10 cellular contexts compared by ENCODE assay signal in the genomic region with DNA sequence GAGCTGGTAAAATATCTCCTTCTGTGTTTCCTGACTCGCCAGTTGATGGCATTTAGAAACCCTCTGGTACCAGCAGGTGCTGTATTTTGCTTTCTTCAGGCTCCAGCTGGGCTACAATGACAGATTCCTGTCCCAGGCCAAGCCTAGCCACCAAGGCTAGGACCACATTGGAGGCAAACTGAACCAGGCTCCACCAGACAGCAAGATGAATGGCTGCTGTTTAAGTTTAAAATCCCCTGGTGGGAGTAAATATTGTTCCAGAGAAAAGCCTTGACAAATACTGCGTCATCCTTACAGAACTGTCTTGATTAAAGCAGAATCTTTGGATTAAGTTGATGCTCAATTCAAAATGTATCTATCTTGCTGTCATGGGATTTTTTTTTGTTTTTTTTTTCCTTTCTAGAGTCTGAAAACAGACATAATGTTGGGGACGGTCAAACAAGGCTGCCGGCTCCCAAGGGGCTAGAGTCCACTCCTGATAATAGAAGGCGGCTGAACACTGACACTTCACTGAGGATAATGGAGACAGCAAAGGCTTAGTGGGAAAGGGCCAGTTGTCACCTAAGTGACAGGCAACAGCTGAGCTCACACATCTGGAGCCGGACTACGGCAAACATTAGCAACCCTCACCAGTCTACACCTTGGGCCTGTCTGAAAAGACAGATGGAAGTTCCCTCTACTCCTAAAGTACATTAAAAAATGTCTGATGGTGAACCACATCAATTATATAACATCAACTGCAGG. TPM values are rescaled to one million over a fixed set of nuclear protein-coding genes. Genes with fewer than 3 reads are reported as not detected.
DNase-seq lines count a peak whose midpoint lies in the region; ATAC-seq, FAIRE-seq and TF ChIP-seq lines count a peak whose summit lies in the region.
"Had no signal": no experiment of that assay in that cellular context is flagged by ENCODE, and none has a peak within 500 bp of the region (broad histone marks: within the 10 kb centered on the region; RNA-seq: fewer than 3 reads in every experiment).

No MANE protein-coding gene starts in this region.

- dilution Hi-C loops in IMR-90 (cut with HindIII; ENCODE audit: low sequenced_read_pairs, unreplicated experiment), result no loop called here

- H3K4me1 ChIP-seq in A549 (peaks cover 18% of the 10 kb centered on the region; the same call in 1 of the 3 replicates), IMR-90 (ENCODE audit: control insufficient read depth, insufficient read depth, low read length) (peaks cover 19% of the 10 kb centered on the region), muscle layer of duodenum (ENCODE audit: control insufficient read depth in 1 of 2, insufficient read depth in 2 of 2, low read length in 2 of 2) (peaks cover 4 to 41% of the 10 kb centered on the region in 2 donors)

- H2BK15ac ChIP-seq in IMR-90 (ENCODE audit: low read depth, low read length), result peak overlapping the region; percentile 23; the same call in 1 of the 3 replicates

- no peaks in the 10 kb centered on the region for H3K36me3 ChIP-seq in IMR-90 (ENCODE audit: control insufficient read depth, insufficient read depth, low read length)
- H3K36me3 ChIP-seq in muscle layer of duodenum (ENCODE audit: control insufficient read depth in 1 of 2, insufficient read depth in 2 of 2, low read length in 2 of 2), result no peaks in the 10 kb centered on the region

- TSS peak; percentile 16 for BruUV-seq in IMR-90 (replicated peaks; lab: Mats Ljungman, UMichigan)

- TF ChIP-seq POLR2A in A549 (IDR thresholded peaks at IDR 0.05; ENCODE audit: low read length) (no peak), IMR-90 (IDR thresholded peaks at IDR 0.05; ENCODE audit: low read depth, low read length) (no peak)

- TF ChIP-seq RAD21 in A549 (conservative IDR thresholded peaks at IDR 0.05 in 1 of 2, IDR thresholded peaks at IDR 0.05 in 1 of 2) (no peak), IMR-90 (IDR thresholded peaks at IDR 0.05; ENCODE audit: low read length) (no peak)

- TF ChIP-seq EP300 in A549 (IDR thresholded peaks at IDR 0.05), result no peak

- FAIRE-seq in A549 (lab: Jason Lieb, UNC), result no peak

- H2AFZ ChIP-seq in IMR-90 (replicated peaks; ENCODE audit: low read length, poor library complexity), result peak overlapping the region; percentile 41

- peaks cover 65% of the 10 kb centered on the region for H3K4me1 Mint-ChIP-seq in chondrocyte (ENCODE audit: low read depth)

- TF ChIP-seq CTCF in A549 (IDR thresholded peaks at IDR 0.05), result no peak
- no peak for TF ChIP-seq CTCF in IMR-90 (conservative IDR thresholded peaks at IDR 0.05; ENCODE audit: low read depth, low read length)
- TF ChIP-seq CTCF in chondrocyte (IDR thresholded peaks at IDR 0.05), result peak; percentile 29

- H2BK20ac ChIP-seq in IMR-90 (ENCODE audit: low read depth, low read length), result no peak overlapping the region

- H2BK120ac ChIP-seq in IMR-90 (ENCODE audit: low read depth, low read length), result no peak overlapping the region

- no peak overlapping the region for H3K56ac ChIP-seq in IMR-90 (ENCODE audit: extremely low read depth, insufficient read depth, low read length)

- H3K9ac ChIP-seq in IMR-90 (ENCODE audit: low read depth, low read length), result peak overlapping the region; percentile 15; the same call in 1 of the 2 replicates

- peaks cover 5% of the 10 kb centered on the region for H3K27me3 ChIP-seq in IMR-90 (ENCODE audit: control insufficient read depth, insufficient read depth, low read length)
- H3K27me3 ChIP-seq in muscle layer of duodenum (ENCODE audit: low read depth, low read length), result peaks cover 21% of the 10 kb centered on the region

- POLR2A ChIA-PET in A549 (lab: Yijun Ruan, JAX) (no interaction called here), IMR-90 (lab: Charles Lee; ENCODE audit: unreplicated experiment) (no interaction called here)

- no peaks in the 10 kb centered on the region for H3K9me1 ChIP-seq in IMR-90 (ENCODE audit: insufficient read depth, low read length)

- WGBS in A549 (ENCODE audit: missing lambda C conversion rate), result 72% methylated on average over 7 of the region's 7 CpGs
- 60% methylated on average over 1 of the region's 7 CpGs; no CpG with 5 or more reads in 1 of the 2 experiments for WGBS in IMR-90 (ENCODE audit: extremely low coverage in 2 of 2, insufficient read length in 1 of 2), 2 experiments

- H2AK9ac ChIP-seq in IMR-90 (replicated peaks; ENCODE audit: low read depth, low read length, poor library complexity), result peak overlapping the region; percentile 72

- peak overlapping the region; percentile 35; the same call in 1 of the 2 replicates for H3K4ac ChIP-seq in IMR-90 (ENCODE audit: low read depth, low read length)

- CTCF ChIA-PET in A549 (lab: Yijun Ruan, JAX) (interaction anchor here (0.8 to 1.9 kb wide), 3 partner anchors 10 to 346 kb away, joined by 3 to 6 read pairs (median 6); no protein-coding TSS in a partner anchor), IMR-90 (lab: Yijun Ruan, JAX) (no interaction called here)

- H3K23ac ChIP-seq in IMR-90 (ENCODE audit: low read depth, low read length), result peak overlapping the region; percentile 22; the same call in 1 of the 2 replicates

- H3K9me3 Mint-ChIP-seq in chondrocyte (ENCODE audit: low read depth), result no peaks in the 10 kb centered on the region

- H3K4me2 ChIP-seq in A549 (peak overlapping the region; percentile 99; the same call in 2 of the 3 replicates), IMR-90 (ENCODE audit: low read depth, low read length) (peak overlapping the region; percentile 92)

- in situ Hi-C loops in IMR-90 (cut with MboI; ENCODE audit: low sequenced_read_pairs), result loop anchor here (10.0 kb wide), 2 partner anchors 697 to 747 kb away; no protein-coding TSS in a partner anchor

- intact Hi-C loops in IMR-90 (cut with micrococcal nuclease), result loop anchor here (1.0 to 10.0 kb wide), 5 partner anchors 105 to 750 kb away; no protein-coding TSS in a partner anchor

- H3K79me1 ChIP-seq in IMR-90 (ENCODE audit: low read depth in 1 of 2, low read length in 2 of 2), result peaks cover 15 to 31% of the 10 kb centered on the region in 2 experiments; a peak in 3 of 4 replicates

- H3K18ac ChIP-seq in IMR-90 (ENCODE audit: low read depth, low read length), result peak overlapping the region; percentile 13

- H4K8ac ChIP-seq in IMR-90 (ENCODE audit: low read depth in 2 of 2, low read length in 2 of 2), result no peak overlapping the region

- H4K20me1 ChIP-seq in IMR-90 (ENCODE audit: insufficient read depth, low read length), result peaks cover 9% of the 10 kb centered on the region; the same call in 1 of the 2 replicates

- H3K36me3 Mint-ChIP-seq in chondrocyte (ENCODE audit: low read depth), result peaks cover 1% of the 10 kb centered on the region
- H3K36me3 Mint-ChIP-seq: activated CD8-positive, alpha-beta memory T cell treated with anti-CD3 and anti-CD28 coated beads, Interleukin-2, amount 10 ng/mL, durations not matched to agents 7 days and 5 days had no signal

- H3K4me3 Mint-ChIP-seq in chondrocyte (ENCODE audit: unreplicated experiment), result peak overlapping the region; percentile 91

- H3K27ac Mint-ChIP-seq in chondrocyte (ENCODE audit: unreplicated experiment), result peak overlapping the region; percentile 90
- H3K27ac Mint-ChIP-seq: activated CD8-positive, alpha-beta memory T cell treated with anti-CD3 and anti-CD28 coated beads, Interleukin-2, amount 10 ng/mL, durations not matched to agents 7 days and 5 days had no signal

- H3K14ac ChIP-seq in IMR-90 (replicated peaks; ENCODE audit: low read depth, low read length), result peak overlapping the region; percentile 34; the same call in 1 of the 2 replicates

- DNase-seq in A549 (ENCODE audit: low read depth in 1 of 2, low spot score in 1 of 2), result no peak
- peak; percentile 16 for DNase-seq in IMR-90
- no peak for DNase-seq in chondrocyte (ENCODE audit: low spot score)
- no peak for DNase-seq in iPS-NIHi11 (ENCODE audit: low spot score)
- no peak for DNase-seq in kidney glomerular epithelial cell (lab: John Stamatoyannopoulos, UW)
- DNase-seq: activated CD8-positive, alpha-beta memory T cell treated with anti-CD3 and anti-CD28 coated beads, Interleukin-2, amount 10 ng/mL, durations not matched to agents 7 days and 5 days; DMS79 had no signal

- H3K9me3 ChIP-seq in A549 (no peaks in the 10 kb centered on the region), IMR-90 (ENCODE audit: control insufficient read depth, insufficient read depth, low read length) (no peaks in the 10 kb centered on the region), muscle layer of duodenum (ENCODE audit: control insufficient read depth in 1 of 2, low read length in 2 of 2) (no peaks in the 10 kb centered on the region)

- no peak for ATAC-seq in A549
- no peak for ATAC-seq in IMR-90 (ENCODE audit: low read depth)
- no peak for ATAC-seq in GM19455 (IDR thresholded peaks at IDR 0.05; ENCODE audit: unreplicated experiment)
- ATAC-seq in HG03095 (IDR thresholded peaks at IDR 0.05; ENCODE audit: unreplicated experiment), result no peak
- ATAC-seq: activated CD8-positive, alpha-beta memory T cell treated with anti-CD3 and anti-CD28 coated beads, Interleukin-2, amount 10 ng/mL, durations not matched to agents 7 days and 5 days had no signal

- no peaks in the 10 kb centered on the region for H3K27me3 Mint-ChIP-seq in chondrocyte (ENCODE audit: low read depth)

- no peak overlapping the region for H4K5ac ChIP-seq in IMR-90 (ENCODE audit: low read depth, low read length)

- H2AK5ac ChIP-seq in IMR-90 (ENCODE audit: low read depth, low read length), result peak overlapping the region; percentile 42

- H4K91ac ChIP-seq in IMR-90 (ENCODE audit: insufficient read depth, low read depth, low read length), result no peak overlapping the region

- H2BK5ac ChIP-seq in IMR-90 (ENCODE audit: low read depth, low read length, poor library complexity, severe bottlenecking), result no peak overlapping the region

- H3K27ac ChIP-seq in A549 (no peak overlapping the region), IMR-90 (ENCODE audit: insufficient read depth, low read length) (no peak overlapping the region), muscle layer of duodenum (ENCODE audit: low read length) (no peak overlapping the region)

- H3K4me3 ChIP-seq in A549 (no peak overlapping the region), IMR-90 (ENCODE audit: insufficient read depth, low read depth, low read length) (peak overlapping the region; percentile 89), muscle layer of duodenum (ENCODE audit: low read depth in 1 of 2, low read length in 2 of 2) (peak overlapping the region; percentile 70 to 91)

TF ChIP-seq in A549, 52 proteins besides CTCF, POLR2A, EP300 and RAD21 (continues in another document):
- no peak for TF ChIP-seq BHLHE40 (IDR thresholded peaks at IDR 0.05; ENCODE audit: low read depth, low read length)

RNA-seq across cellular contexts. Expression of gene PRICKLE1, which starts 1.8 kb away (rescaled TPM):
- polyA plus RNA-seq in A549 (2011; rRNA removed) (1.4 and 1.8 TPM in 2 replicates), A549 (2017; fragmentation: RNase III; extraction: RNeasy Plus Mini Kit Qiagen cat#74134 plus additional on column Dnase treatment) (1.1 to 1.5 TPM (median 1.4 TPM) in 3 replicates), IMR-90 (2012; rRNA removed) (20.4 and 21.7 TPM in 2 replicates)
- 0.21 and 0.45 TPM in 2 replicates for polyA plus RNA-seq in A549 (2012; cell fraction: cytosol; rRNA removed)
- 0.10 and 0.45 TPM in 2 replicates for polyA plus RNA-seq in A549 (2012; cell fraction: nucleus; rRNA removed)
- polyA minus RNA-seq in A549 (2011; rRNA and poly(A)+ RNA removed), result 1.6 and 4.1 TPM in 2 replicates
- total RNA-seq in IMR-90 (2012; rRNA removed) (20.8 and 21.3 TPM in 2 replicates), chondrocyte (30.3 to 62.8 TPM (median 32.0 TPM) in 3 replicates)
- polyA plus RNA-seq in IMR-90 (2012; cell fraction: cytosol; rRNA removed), result 8.1 and 14.7 TPM in 2 replicates
- 28.9 and 30.5 TPM in 2 replicates for polyA plus RNA-seq in IMR-90 (2012; cell fraction: nucleus; rRNA removed; ENCODE audit: low replicate concordance)
